14 cellular contexts compared by ENCODE assay signal in the genomic region with DNA sequence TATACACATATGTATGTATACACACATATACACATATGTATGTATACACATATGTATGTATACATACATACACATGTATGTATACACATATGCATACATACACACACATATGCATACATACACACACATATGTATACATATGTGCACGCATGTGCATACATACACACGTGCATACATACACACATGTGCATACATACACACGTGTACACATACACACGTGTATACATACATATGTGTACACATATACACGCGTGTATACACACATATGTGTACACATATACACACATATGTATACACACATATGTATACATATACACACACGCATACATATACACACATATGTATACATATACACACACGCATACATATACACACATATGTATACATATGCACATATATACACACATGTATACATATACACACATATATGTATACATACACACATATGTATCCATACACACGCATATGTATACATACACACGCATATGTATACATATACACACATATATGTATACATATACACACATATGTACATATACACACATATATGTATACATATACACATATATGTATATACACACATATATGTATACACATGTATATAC.
"Had no signal": no experiment of that assay in that cellular context is flagged by ENCODE, and none has a peak within 500 bp of the region (broad histone marks: within the 10 kb centered on the region; RNA-seq: fewer than 3 reads in every experiment).

No MANE protein-coding gene starts in this region.

- DNase-seq: activated CD4-positive, alpha-beta T cell treated with anti-CD3 and anti-CD28 coated beads, Interleukin-2, amount 10 ng/mL, durations not matched to agents 7 days and 5 days; activated CD4-positive, CD25-positive, alpha-beta regulatory T cell; activated naive CD4-positive, alpha-beta T cell treated with Interleukin-2 at 50 U/mL for 16 hours; activated T-cell treated with anti-CD3 and anti-CD28 coated beads for 4 hours; colonic mucosa; hippocampal formation; left lung; naive thymus-derived CD4-positive, alpha-beta T cell; posterior cingulate gyrus; stimulated activated CD4-positive, alpha-beta T cell treated with anti-CD3 and anti-CD28 coated beads, Interleukin-4, amount 100 ng/mL, for 24 hours; stimulated activated naive CD4-positive, alpha-beta T cell; substantia nigra; SW 1271; transverse colon had no signal

- H3K27me3 Mint-ChIP-seq: activated CD4-positive, alpha-beta T cell treated with anti-CD3 and anti-CD28 coated beads, Interleukin-2, amount 10 ng/mL, durations not matched to agents 7 days and 5 days; naive thymus-derived CD4-positive, alpha-beta T cell had no signal

- H3K27ac Mint-ChIP-seq: activated CD4-positive, alpha-beta T cell treated with anti-CD3 and anti-CD28 coated beads, Interleukin-2, amount 10 ng/mL, durations not matched to agents 7 days and 5 days; naive thymus-derived CD4-positive, alpha-beta T cell had no signal

- H3K4me1 Mint-ChIP-seq: activated CD4-positive, alpha-beta T cell treated with anti-CD3 and anti-CD28 coated beads, Interleukin-2, amount 10 ng/mL, durations not matched to agents 7 days and 5 days had no signal

- H3K9me3 Mint-ChIP-seq: naive thymus-derived CD4-positive, alpha-beta T cell had no signal

- ATAC-seq: left lung; naive thymus-derived CD4-positive, alpha-beta T cell had no signal

- H3K4me3 Mint-ChIP-seq: activated CD4-positive, alpha-beta T cell treated with anti-CD3 and anti-CD28 coated beads, Interleukin-2, amount 10 ng/mL, durations not matched to agents 7 days and 5 days; naive thymus-derived CD4-positive, alpha-beta T cell had no signal
